10 cellular contexts compared by ENCODE assay signal in genomic region chr3:98812851-98813374, GRCh38. TPM values are rescaled to one million over a fixed set of nuclear protein-coding genes. Genes with fewer than 3 reads are reported as not detected.
A peak's percentile ranks its signal among the peaks of the same experiment; 100 is the strongest.
DNase-seq lines count a peak whose midpoint lies in the region; ATAC-seq lines count a peak whose summit lies in the region.
"Had no signal": no experiment of that assay in that cellular context is flagged by ENCODE, and none has a peak within 500 bp of the region (broad histone marks: within the 10 kb centered on the region; RNA-seq: fewer than 3 reads in every experiment).

No MANE protein-coding gene starts in this region.

- POLR2A ChIA-PET in naive thymus-derived CD4-positive, alpha-beta T cell (lab: Charles Lee) = no interaction called here

- peaks cover 0 to 14% (median 7%) of the 10 kb centered on the region in 5 donors for H3K36me3 Mint-ChIP-seq in naive thymus-derived CD4-positive, alpha-beta T cell

- no peak overlapping the region for H3K27ac ChIP-seq in naive thymus-derived CD4-positive, alpha-beta T cell (ENCODE audit: low read depth, low read length)
- H3K27ac ChIP-seq: BLaER1 treated with 17β-estradiol and CSF1 and Interleukin-3, amounts not matched to agents 10 nM and 100 nM had no signal

- intact Hi-C loops in naive thymus-derived CD4-positive, alpha-beta T cell (cut with micrococcal nuclease) = loop anchor here (1.0 to 10.0 kb wide), 7 partner anchors 211 to 1442 kb away; no protein-coding TSS in a partner anchor

- no peak overlapping the region for H3K4me3 ChIP-seq in naive thymus-derived CD4-positive, alpha-beta T cell (ENCODE audit: low read length)
- H3K4me3 ChIP-seq: BLaER1 treated with 17β-estradiol and CSF1 and Interleukin-3, amounts not matched to agents 10 nM and 100 nM had no signal

- peak; percentile 51 for DNase-seq in NCI-H1092 treated with DMSO at 0.1 percent for 48 hours (lab: John Stamatoyannopoulos, UW)
- no peak for DNase-seq in NCI-H1092 (lab: John Stamatoyannopoulos, UW)
- peak; percentile 11 for DNase-seq in NCI-H748 treated with DMSO at 0.1 percent for 48 hours (lab: John Stamatoyannopoulos, UW)
- peak; percentile 34 to 58 for DNase-seq in dermis microvascular lymphatic vessel endothelial cell (ENCODE audit: low read depth in 2 of 2)
- DNase-seq in naive thymus-derived CD4-positive, alpha-beta T cell = peak in 3 of 9 donors; percentile 3 to 25 (median 19)
- DNase-seq in foreskin melanocyte = no peak
- DNase-seq in central memory CD4-positive, alpha-beta T cell = no peak
- DNase-seq: naive B cell had no signal

- peaks cover 0 to 6% (median 1%) of the 10 kb centered on the region in 7 donors for H3K4me1 Mint-ChIP-seq in naive thymus-derived CD4-positive, alpha-beta T cell
- H3K4me1 Mint-ChIP-seq: naive B cell had no signal

- H3K4me3 Mint-ChIP-seq in naive thymus-derived CD4-positive, alpha-beta T cell = no peak overlapping the region
- H3K4me3 Mint-ChIP-seq: naive B cell had no signal

- ATAC-seq in HG02870 (IDR thresholded peaks at IDR 0.05; ENCODE audit: unreplicated experiment) = peak; percentile 49
- peak; percentile 57 for ATAC-seq in naive thymus-derived CD4-positive, alpha-beta T cell

- no peaks in the 10 kb centered on the region for H3K9me3 Mint-ChIP-seq in naive thymus-derived CD4-positive, alpha-beta T cell
- H3K9me3 Mint-ChIP-seq: naive B cell had no signal

- no peaks in the 10 kb centered on the region for H3K9me3 ChIP-seq in naive thymus-derived CD4-positive, alpha-beta T cell (ENCODE audit: control insufficient read depth in 2 of 3, low read length in 3 of 3)
- H3K9me3 ChIP-seq: BLaER1 treated with 17β-estradiol and CSF1 and Interleukin-3, amounts not matched to agents 10 nM and 100 nM had no signal

- H3K27me3 ChIP-seq in naive thymus-derived CD4-positive, alpha-beta T cell (ENCODE audit: control insufficient read depth in 2 of 2, insufficient read depth in 2 of 2, low read length in 2 of 2) = no peaks in the 10 kb centered on the region
- H3K27me3 ChIP-seq: BLaER1 treated with 17β-estradiol and CSF1 and Interleukin-3, amounts not matched to agents 10 nM and 100 nM had no signal

- CTCF ChIA-PET in naive thymus-derived CD4-positive, alpha-beta T cell (lab: Charles Lee) = interaction anchor here (1.1 to 3.8 kb wide), 2 partner anchors 210 to 221 kb away, joined by 3 to 14 read pairs; no protein-coding TSS in a partner anchor

- no peaks in the 10 kb centered on the region for H3K4me1 ChIP-seq in naive thymus-derived CD4-positive, alpha-beta T cell (ENCODE audit: control insufficient read depth in 2 of 2, insufficient read depth in 2 of 2, low read length in 2 of 2)

- no peak overlapping the region for H3K27ac Mint-ChIP-seq in naive thymus-derived CD4-positive, alpha-beta T cell
- H3K27ac Mint-ChIP-seq: naive B cell had no signal

- H3K27me3 Mint-ChIP-seq in naive thymus-derived CD4-positive, alpha-beta T cell = no peaks in the 10 kb centered on the region
- H3K27me3 Mint-ChIP-seq: naive B cell had no signal

- H3K36me3 ChIP-seq in naive thymus-derived CD4-positive, alpha-beta T cell (ENCODE audit: control insufficient read depth in 2 of 3, insufficient read depth in 3 of 3, low read length in 3 of 3) = no peaks in the 10 kb centered on the region

RNA-seq across cellular contexts. Expression of gene ST3GAL6, which starts 49.8 kb away (rescaled TPM):
- 7.2 and 44.5 TPM in 2 replicates for total RNA-seq in dermis microvascular lymphatic vessel endothelial cell
- 10 to 100 TPM in 1 of 5 experiments, 1 to 10 TPM in 1, under 1 TPM in 2, not detected in 1; 0.62 to 13.5 (median 1.2) TPM for total RNA-seq in naive thymus-derived CD4-positive, alpha-beta T cell
- under 1 TPM in 1 of 2 donors, not detected in 1; 0.47 TPM for polyA plus RNA-seq in naive thymus-derived CD4-positive, alpha-beta T cell

Comparison
In these comparisons a context has a peak if more than half of its experiments do, and no peak if none do; other contexts are left out.
1. DNase-seq: peak in NCI-H1092 treated with DMSO at 0.1 percent for 48 hours (single experiment), NCI-H748 treated with DMSO at 0.1 percent for 48 hours (single experiment) and dermis microvascular lymphatic vessel endothelial cell (2 of 2); none in NCI-H1092 (single experiment), foreskin melanocyte (single experiment) and central memory CD4-positive, alpha-beta T cell (single experiment).